ENCODE assay signal across 20 cellular contexts in the genomic region with DNA sequence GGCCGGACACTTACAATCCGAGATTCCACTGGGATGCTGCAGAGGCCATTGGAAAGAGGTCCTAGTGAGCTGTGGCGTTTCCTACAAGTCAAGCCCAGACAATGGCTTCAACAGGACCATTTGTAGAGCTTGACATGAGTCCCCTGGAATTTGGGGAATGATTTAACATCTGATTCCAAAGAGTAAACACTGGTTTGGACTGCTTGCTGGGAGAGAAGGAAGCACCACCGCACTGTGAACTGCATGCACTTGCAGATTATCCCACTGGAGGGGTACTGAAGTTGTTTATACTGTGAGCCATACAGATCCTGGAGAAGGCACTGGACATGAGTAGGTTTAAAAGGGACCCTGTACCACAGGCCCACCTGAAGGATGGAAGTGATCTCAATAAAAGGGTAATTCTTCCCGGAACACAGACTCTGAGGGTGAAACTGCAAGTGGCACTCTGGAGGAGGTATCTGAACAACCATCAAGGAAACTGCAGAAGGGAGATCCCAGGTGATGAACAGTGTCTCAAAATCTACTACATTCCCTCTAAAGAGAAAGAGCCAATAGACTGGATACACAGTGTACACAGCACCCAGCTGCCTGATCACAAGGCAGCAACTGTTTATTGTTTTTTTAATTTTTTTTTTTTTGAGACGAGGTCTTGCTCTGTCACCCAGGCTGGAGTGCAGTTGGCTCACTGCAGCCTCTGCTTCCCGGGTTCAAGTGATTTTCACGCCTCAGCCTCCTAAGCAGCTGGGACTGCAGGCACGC. TPM values are rescaled to one million over a fixed set of nuclear protein-coding genes. Genes with fewer than 3 reads are reported as not detected.
DNase-seq lines count a peak whose midpoint lies in the region; ATAC-seq and TF ChIP-seq lines count a peak whose summit lies in the region.
"Had no signal": no experiment of that assay in that cellular context is flagged by ENCODE, and none has a peak within 500 bp of the region (broad histone marks: within the 10 kb centered on the region; RNA-seq: fewer than 3 reads in every experiment).

No MANE protein-coding gene starts in this region.

- no peak overlapping the region for H3K4ac ChIP-seq in mesendoderm (ENCODE audit: low read depth, low read length)

- H3K79me1 ChIP-seq in mesendoderm (ENCODE audit: low read length) = no peaks in the 10 kb centered on the region

- H3K27ac Mint-ChIP-seq in CD14-positive monocyte = no peak overlapping the region
- no peak overlapping the region for H3K27ac Mint-ChIP-seq in activated CD8-positive, alpha-beta memory T cell treated with anti-CD3 and anti-CD28 coated beads, Interleukin-2, amount 10 ng/mL, durations not matched to agents 7 days and 5 days
- H3K27ac Mint-ChIP-seq: CD4-positive, alpha-beta memory T cell; H9; IgD-negative memory B cell had no signal

- H3K9me3 Mint-ChIP-seq in CD14-positive monocyte = peaks cover 0 to 4% (median 1%) of the 10 kb centered on the region in 7 donors
- H3K9me3 Mint-ChIP-seq in activated CD8-positive, alpha-beta memory T cell treated with anti-CD3 and anti-CD28 coated beads, Interleukin-2, amount 10 ng/mL, durations not matched to agents 7 days and 5 days (ENCODE audit: low read depth) = no peaks in the 10 kb centered on the region
- H3K9me3 Mint-ChIP-seq: H9 had no signal

- H3K4me1 ChIP-seq in mesendoderm (ENCODE audit: control insufficient read depth, low read depth, low read length) = no peaks in the 10 kb centered on the region

- ATAC-seq in activated CD8-positive, alpha-beta memory T cell treated with anti-CD3 and anti-CD28 coated beads, Interleukin-2, amount 10 ng/mL, durations not matched to agents 7 days and 5 days = no peak

- H2BK5ac ChIP-seq in mesendoderm (ENCODE audit: low read length) = no peak overlapping the region

- H3K18ac ChIP-seq in mesendoderm (ENCODE audit: low read length) = no peak overlapping the region

- H3K36me3 ChIP-seq in mesendoderm (ENCODE audit: control insufficient read depth, insufficient read depth, low read length) = no peaks in the 10 kb centered on the region

- TF ChIP-seq CTCF in dorsolateral prefrontal cortex (IDR thresholded peaks at IDR 0.05 in 54 of 56, conservative IDR thresholded peaks at IDR 0.05 in 2 of 56; ENCODE audit: low read depth in 1 of 56, partially characterized antibody in 56 of 56) (no peak), CD14-positive monocyte (IDR thresholded peaks at IDR 0.05) (no peak)

- H3K9ac ChIP-seq in mesendoderm (ENCODE audit: low read length) = no peak overlapping the region

- peaks cover 25 to 41% (median 39%) of the 10 kb centered on the region in 3 donors for H3K27me3 Mint-ChIP-seq in CD14-positive monocyte (ENCODE audit: low read depth in 3 of 3)
- peaks cover 28% of the 10 kb centered on the region for H3K27me3 Mint-ChIP-seq in activated CD8-positive, alpha-beta memory T cell treated with anti-CD3 and anti-CD28 coated beads, Interleukin-2, amount 10 ng/mL, durations not matched to agents 7 days and 5 days

- DNase-seq in Ammon's horn (ENCODE audit: low spot score) (peak; percentile 23), dorsolateral prefrontal cortex (peak in 1 of 10 donors; percentile 19), mesendoderm (peak; percentile 12), pons (ENCODE audit: low spot score) (peak; percentile 61), NCI-H510A (lab: John Stamatoyannopoulos, UW) (no peak), CD14-positive monocyte (ENCODE audit: low spot score) (no peak)
- no peak for DNase-seq in effector CD8-positive, alpha-beta T cell (lab: John Stamatoyannopoulos, UW)
- DNase-seq in activated CD8-positive, alpha-beta memory T cell treated with anti-CD3 and anti-CD28 coated beads, Interleukin-2, amount 10 ng/mL, durations not matched to agents 7 days and 5 days = no peak
- DNase-seq: ACHN; CD4-positive, alpha-beta memory T cell; DMS153; DMS79; GF-D8; GOT3; H9 had no signal

- CTCF ChIA-PET in activated CD8-positive, alpha-beta memory T cell treated with anti-CD3 and anti-CD28 coated beads, Interleukin-2, amount 10 ng/mL, durations not matched to agents 7 days and 5 days (lab: Charles Lee) = no interaction called here

- H3K4me2 ChIP-seq in mesendoderm (ENCODE audit: low read length) = no peak overlapping the region

- no peak overlapping the region for H2BK15ac ChIP-seq in mesendoderm (replicated peaks; ENCODE audit: low read depth)

- no peak overlapping the region for H2BK120ac ChIP-seq in mesendoderm (ENCODE audit: low read depth, low read length)

- intact Hi-C loops in dorsolateral prefrontal cortex (cut with DNase I) (loop anchor here in 1 of 2 donors (5.0 kb wide), 1 partner anchor 43 kb away; no protein-coding TSS in a partner anchor), CD14-positive monocyte (cut with micrococcal nuclease) (no loop called here)

- H3K4me3 ChIP-seq in dorsolateral prefrontal cortex (no peak overlapping the region), mesendoderm (ENCODE audit: low read length) (no peak overlapping the region)

- no peak overlapping the region for H3K23ac ChIP-seq in mesendoderm (ENCODE audit: low read length)

- H3K4me1 Mint-ChIP-seq in CD14-positive monocyte = peaks cover 2% of the 10 kb centered on the region
- peaks cover 5% of the 10 kb centered on the region for H3K4me1 Mint-ChIP-seq in activated CD8-positive, alpha-beta memory T cell treated with anti-CD3 and anti-CD28 coated beads, Interleukin-2, amount 10 ng/mL, durations not matched to agents 7 days and 5 days

- no peak overlapping the region for H2AK5ac ChIP-seq in mesendoderm (ENCODE audit: low read length)

- H4K8ac ChIP-seq in mesendoderm (ENCODE audit: low read depth, low read length) = no peak overlapping the region

- no peak overlapping the region for H4K5ac ChIP-seq in mesendoderm (ENCODE audit: low read length)

- no peak overlapping the region for H3K4me3 Mint-ChIP-seq in CD14-positive monocyte
- H3K4me3 Mint-ChIP-seq in activated CD8-positive, alpha-beta memory T cell treated with anti-CD3 and anti-CD28 coated beads, Interleukin-2, amount 10 ng/mL, durations not matched to agents 7 days and 5 days = no peak overlapping the region
- H3K4me3 Mint-ChIP-seq: CD4-positive, alpha-beta memory T cell; H9; IgD-negative memory B cell had no signal

- peaks cover 0 to 6% (median 0%) of the 10 kb centered on the region in 45 donors for H3K27me3 ChIP-seq in dorsolateral prefrontal cortex
- no peaks in the 10 kb centered on the region for H3K27me3 ChIP-seq in mesendoderm (ENCODE audit: insufficient read depth, low read length, poor library complexity)

- WGBS in mesendoderm (ENCODE audit: extremely low coverage, insufficient coverage, low lambda C conversion rate) = no CpG with 5 or more reads among the region's 9 CpGs

- no peak overlapping the region for H3K56ac ChIP-seq in mesendoderm (ENCODE audit: low read length)

- no peaks in the 10 kb centered on the region for H3K36me3 Mint-ChIP-seq in CD14-positive monocyte
- H3K36me3 Mint-ChIP-seq in activated CD8-positive, alpha-beta memory T cell treated with anti-CD3 and anti-CD28 coated beads, Interleukin-2, amount 10 ng/mL, durations not matched to agents 7 days and 5 days = peaks cover 2% of the 10 kb centered on the region
- H3K36me3 Mint-ChIP-seq: IgD-negative memory B cell had no signal

- H3K27ac ChIP-seq in dorsolateral prefrontal cortex (peak overlapping the region in 56 of 59 donors; percentile 9 to 96 (median 80)), mesendoderm (ENCODE audit: low read depth, low read length) (no peak overlapping the region)
- H3K27ac ChIP-seq: C4-2B had no signal

- H3K79me2 ChIP-seq in mesendoderm (ENCODE audit: control insufficient read depth, insufficient read depth, low read length) = no peaks in the 10 kb centered on the region

RNA-seq across cellular contexts. Expression of gene RAB6C, which starts 4.3 kb away (rescaled TPM):
- 10 to 100 TPM in 3 of 120 experiments, 1 to 10 TPM in 117; 1.1 to 11.5 (median 4.0) TPM for total RNA-seq in dorsolateral prefrontal cortex
- 0.03 TPM for polyA plus RNA-seq in mesendoderm (2013, experiment 1 of 2)
- 0.04 TPM for polyA plus RNA-seq in mesendoderm (2013, experiment 2 of 2)
- polyA plus RNA-seq in CD14-positive monocyte = not detected
- under 1 TPM in 1 of 2 experiments, not detected in 1; 0.18 TPM for total RNA-seq in activated CD8-positive, alpha-beta memory T cell treated with anti-CD3 and anti-CD28 coated beads, Interleukin-2, amount 10 ng/mL, durations not matched to agents 7 days and 5 days
- total RNA-seq: A172, Daoy, H9 had no signal
- polyA plus RNA-seq: BJ; CD4-positive, alpha-beta memory T cell; IgD-negative memory B cell had no signal

Comparison
In these comparisons a context has a peak if more than half of its experiments do, and no peak if none do; other contexts are left out.
1. DNase-seq: peak in Ammon's horn (single experiment), mesendoderm (single experiment) and pons (single experiment); none in NCI-H510A (single experiment), effector CD8-positive, alpha-beta T cell (single experiment), CD14-positive monocyte (single experiment) and activated CD8-positive, alpha-beta memory T cell treated with anti-CD3 and anti-CD28 coated beads, Interleukin-2, amount 10 ng/mL, durations not matched to agents 7 days and 5 days (single experiment).